35 cellular contexts compared by ENCODE assay signal in the genomic region with DNA sequence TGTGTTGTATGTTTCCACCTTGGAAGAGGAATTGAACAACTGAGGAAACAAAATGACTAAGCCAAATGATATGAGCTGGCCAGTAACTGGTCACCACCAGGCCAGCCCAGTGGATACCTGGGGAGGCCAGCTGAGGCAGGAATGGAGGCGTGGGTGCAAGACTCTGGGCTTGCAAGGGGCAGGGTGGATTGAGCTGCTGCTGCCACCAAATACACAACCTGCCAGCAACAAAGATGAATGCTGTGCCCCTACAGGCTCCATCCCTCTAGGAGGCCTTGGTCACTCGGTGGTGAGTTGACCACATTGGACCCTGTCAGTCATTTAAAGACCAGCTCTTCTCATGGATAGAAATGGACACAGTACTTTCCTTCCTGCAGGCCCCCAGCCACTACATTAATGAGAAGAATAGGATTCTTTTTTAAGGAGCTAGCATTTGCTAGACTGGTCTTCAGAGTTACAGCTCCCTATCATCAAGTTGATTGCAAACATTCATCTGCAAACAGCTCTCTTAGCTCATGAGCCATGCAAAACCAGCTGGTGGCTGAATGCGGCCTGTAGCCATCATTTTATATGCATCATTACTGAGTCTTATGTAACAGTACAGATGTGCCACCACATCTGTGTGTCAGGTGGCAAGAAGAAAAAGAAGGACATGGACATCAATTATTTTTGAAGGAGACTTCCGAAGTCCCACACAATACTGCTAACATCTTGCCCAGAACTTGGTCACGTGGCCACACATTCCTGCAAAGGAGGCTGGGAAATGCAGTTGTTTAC. TPM values are rescaled to one million over a fixed set of nuclear protein-coding genes. Genes with fewer than 3 reads are reported as not detected.
"Had no signal": no experiment of that assay in that cellular context is flagged by ENCODE, and none has a peak within 500 bp of the region (broad histone marks: within the 10 kb centered on the region; RNA-seq: fewer than 3 reads in every experiment).

No MANE protein-coding gene starts in this region.

- H3K9me3 Mint-ChIP-seq: activated T-helper 2 cell treated with anti-CD3 and anti-CD28 coated beads, Interferon-gamma antibody, Interleukin-2, Interleukin-4, amounts not matched to agents 10 μg/mL and 5 μg/mL and 100 μg/mL, durations not matched to agents 14 hours and 24 hours and 36 hours had no signal

- ATAC-seq: activated CD4-positive, CD25-positive, alpha-beta regulatory T cell treated with anti-CD3 and anti-CD28 coated beads, Interleukin-2, amount 50 U/mL, for 24 hours; activated CD8-positive, alpha-beta T cell treated with anti-CD3 and anti-CD28 coated beads for 36 hours; activated naive CD8-positive, alpha-beta T cell treated with anti-CD3 and anti-CD28 coated beads, Interleukin-2, amount 50 U/mL, for 24 hours; activated T-cell treated with anti-CD3 and anti-CD28 coated beads, Interleukin-2, amount 50 U/mL, for 4 hours; body of pancreas; T-helper 17 cell had no signal

- H3K4me3 Mint-ChIP-seq: activated B cell treated with CpG ODN at 0.5 μM for 24 hours; activated CD8-positive, alpha-beta T cell treated with anti-CD3 and anti-CD28 coated beads for 36 hours; activated naive CD4-positive, alpha-beta T cell treated with anti-CD3 and anti-CD28 coated beads for 36 hours; activated naive CD4-positive, alpha-beta T cell treated with anti-CD3 and anti-CD28 coated beads, Interleukin-2, amount 50 U/mL, for 24 hours; activated naive CD8-positive, alpha-beta T cell treated with anti-CD3 and anti-CD28 coated beads for 36 hours; activated naive CD8-positive, alpha-beta T cell treated with anti-CD3 and anti-CD28 coated beads, Interleukin-2, amount 50 U/mL, for 24 hours; activated T-cell treated with anti-CD3 and anti-CD28 coated beads, Interleukin-2, amount 50 U/mL, for 4 hours; central memory CD8-positive, alpha-beta T cell; dendritic cell treated with granulocyte-macrophage colony-stimulating factor and Interleukin-4, amounts not matched to agents 40 ng/mL and 50 ng/mL, for 4 days; endodermal cell; T-helper 17 cell; T-helper 2 cell treated with Interferon-gamma antibody and Interleukin-4, amounts not matched to agents 5 μg/mL and 100 μg/mL, for 36 hours had no signal

- H3K27me3 ChIP-seq: adrenal gland, body of pancreas, cardiac muscle cell, esophagus squamous epithelium had no signal

- H3K36me3 ChIP-seq: adrenal gland, cardiac muscle cell, esophagus squamous epithelium, WERI-Rb-1 had no signal

- H3K9me3 ChIP-seq: adrenal gland had no signal

- H3K4me1 Mint-ChIP-seq: activated B cell treated with CpG ODN at 0.5 μM for 24 hours; activated naive CD4-positive, alpha-beta T cell treated with anti-CD3 and anti-CD28 coated beads, Interleukin-2, amount 50 U/mL, for 24 hours; activated naive CD8-positive, alpha-beta T cell treated with anti-CD3 and anti-CD28 coated beads for 36 hours; activated naive CD8-positive, alpha-beta T cell treated with anti-CD3 and anti-CD28 coated beads, Interleukin-2, amount 50 U/mL, for 24 hours; central memory CD8-positive, alpha-beta T cell; endodermal cell; T-helper 17 cell had no signal

- H3K27ac Mint-ChIP-seq: activated B cell treated with CpG ODN at 0.5 μM for 24 hours; activated CD8-positive, alpha-beta T cell treated with anti-CD3 and anti-CD28 coated beads for 36 hours; activated naive CD4-positive, alpha-beta T cell treated with anti-CD3 and anti-CD28 coated beads for 36 hours; activated naive CD4-positive, alpha-beta T cell treated with anti-CD3 and anti-CD28 coated beads, Interleukin-2, amount 50 U/mL, for 24 hours; activated naive CD8-positive, alpha-beta T cell treated with anti-CD3 and anti-CD28 coated beads for 36 hours; activated naive CD8-positive, alpha-beta T cell treated with anti-CD3 and anti-CD28 coated beads, Interleukin-2, amount 50 U/mL, for 24 hours; activated T-helper 2 cell treated with anti-CD3 and anti-CD28 coated beads, Interferon-gamma antibody, Interleukin-2, Interleukin-4, amounts not matched to agents 10 μg/mL and 5 μg/mL and 100 μg/mL, durations not matched to agents 14 hours and 24 hours and 36 hours; dendritic cell treated with granulocyte-macrophage colony-stimulating factor and Interleukin-4, amounts not matched to agents 40 ng/mL and 50 ng/mL, for 4 days; endodermal cell; T-helper 17 cell; T-helper 2 cell treated with Interferon-gamma antibody and Interleukin-4, amounts not matched to agents 5 μg/mL and 100 μg/mL, for 36 hours had no signal

- H3K4me3 ChIP-seq: adrenal gland, body of pancreas, cardiac muscle cell, coronary artery, dorsolateral prefrontal cortex, esophagus squamous epithelium had no signal

- H3K4me1 ChIP-seq: adrenal gland, body of pancreas, esophagus squamous epithelium had no signal

- DNase-seq: activated B cell treated with CpG ODN at 0.5 μM for 24 hours; activated CD4-positive, alpha-beta T cell treated with anti-CD3 and anti-CD28 coated beads for 48 hours; activated CD4-positive, alpha-beta T cell treated with anti-CD3 and anti-CD28 coated beads, Interleukin-2, amount 50 U/mL, for 1 hour; activated CD4-positive, alpha-beta T cell treated with anti-CD3 and anti-CD28 coated beads, Interleukin-2, amount 50 U/mL, for 48 hours; activated CD8-positive, alpha-beta memory T cell treated with anti-CD3 and anti-CD28 coated beads for 24 hours; activated CD8-positive, alpha-beta T cell treated with anti-CD3 and anti-CD28 coated beads for 36 hours; activated effector memory CD4-positive, alpha-beta T cell treated with anti-CD3 and anti-CD28 coated beads, Interleukin-2, amount 50 U/mL, for 16 hours; activated naive CD4-positive, alpha-beta T cell treated with anti-CD3 and anti-CD28 coated beads for 36 hours; activated naive CD8-positive, alpha-beta T cell treated with anti-CD3 and anti-CD28 coated beads for 36 hours; activated naive CD8-positive, alpha-beta T cell treated with anti-CD3 and anti-CD28 coated beads, Interleukin-2, amount 50 U/mL, for 24 hours; activated T-cell treated with anti-CD3 and anti-CD28 coated beads, Interleukin-2, amount 50 U/mL, for 4 hours; adrenal gland; amygdala; aorta; body of pancreas; dorsolateral prefrontal cortex; effector memory CD4-positive, alpha-beta T cell; endodermal cell; erythroblast; esophagus squamous epithelium; foreskin fibroblast; head of caudate nucleus; T-helper 1 cell; T-helper 17 cell; T1000; WERI-Rb-1 had no signal

- H3K27me3 Mint-ChIP-seq: activated naive CD8-positive, alpha-beta T cell treated with anti-CD3 and anti-CD28 coated beads for 36 hours; dendritic cell treated with granulocyte-macrophage colony-stimulating factor and Interleukin-4, amounts not matched to agents 40 ng/mL and 50 ng/mL, for 4 days had no signal

- H3K36me3 Mint-ChIP-seq: activated naive CD4-positive, alpha-beta T cell treated with anti-CD3 and anti-CD28 coated beads, Interleukin-2, amount 50 U/mL, for 24 hours; activated naive CD8-positive, alpha-beta T cell treated with anti-CD3 and anti-CD28 coated beads for 36 hours had no signal

- H3K27ac ChIP-seq: adrenal gland, body of pancreas, cardiac muscle cell, coronary artery, dorsolateral prefrontal cortex, esophagus squamous epithelium, WERI-Rb-1 had no signal

- FAIRE-seq: frontal cortex had no signal

RNA-seq across cellular contexts. Expression of gene SLC22A3, which starts 26.3 kb away (rescaled TPM):
- total RNA-seq: activated B cell treated with CpG ODN at 0.5 μM for 24 hours; activated CD8-positive, alpha-beta T cell treated with anti-CD3 and anti-CD28 coated beads for 36 hours; activated naive CD4-positive, alpha-beta T cell treated with anti-CD3 and anti-CD28 coated beads for 36 hours; activated naive CD8-positive, alpha-beta T cell treated with anti-CD3 and anti-CD28 coated beads for 36 hours; activated T-helper 2 cell treated with anti-CD3 and anti-CD28 coated beads, Interferon-gamma antibody, Interleukin-2, Interleukin-4, amounts not matched to agents 10 μg/mL and 5 μg/mL and 100 μg/mL, durations not matched to agents 14 hours and 24 hours and 36 hours; T-helper 17 cell had no signal
- polyA plus RNA-seq: cardiac muscle cell had no signal
